In the genomic region with DNA sequence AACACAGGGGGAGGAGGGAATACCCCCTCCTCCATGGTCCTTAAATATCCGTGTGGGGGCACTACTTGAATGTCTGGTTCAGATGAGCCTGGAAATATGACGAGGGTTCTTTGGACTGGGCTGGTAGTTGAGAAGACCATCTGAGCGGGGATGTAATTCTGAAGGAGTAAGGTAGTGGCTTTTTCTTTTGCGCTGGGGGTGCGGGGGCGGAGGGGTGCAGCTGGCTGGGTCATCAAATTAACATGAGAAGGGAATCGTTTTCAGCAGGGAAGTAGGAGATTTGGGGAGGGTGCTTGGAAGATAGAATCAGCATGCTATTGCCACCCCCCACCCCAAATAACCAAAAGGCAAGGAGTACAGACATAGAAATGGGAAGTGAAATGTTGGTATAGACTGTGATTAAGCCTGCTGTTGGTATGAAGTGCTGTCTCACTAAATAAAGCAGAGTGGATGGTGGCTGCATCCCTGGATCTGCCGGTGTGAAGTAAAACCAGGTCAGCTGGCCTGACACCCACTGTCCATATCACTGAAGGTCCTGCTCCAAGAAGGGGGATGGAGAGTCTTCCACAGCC, we compare ENCODE assay signal across 1 cellular context.
TF ChIP-seq lines count a peak whose summit lies in the region.

No MANE protein-coding gene starts in this region.

TF ChIP-seq in WTC11, 78 proteins besides CTCF, POLR2A, EP300 and RAD21 (continued from another document):
- TF ChIP-seq, protein P1, sequence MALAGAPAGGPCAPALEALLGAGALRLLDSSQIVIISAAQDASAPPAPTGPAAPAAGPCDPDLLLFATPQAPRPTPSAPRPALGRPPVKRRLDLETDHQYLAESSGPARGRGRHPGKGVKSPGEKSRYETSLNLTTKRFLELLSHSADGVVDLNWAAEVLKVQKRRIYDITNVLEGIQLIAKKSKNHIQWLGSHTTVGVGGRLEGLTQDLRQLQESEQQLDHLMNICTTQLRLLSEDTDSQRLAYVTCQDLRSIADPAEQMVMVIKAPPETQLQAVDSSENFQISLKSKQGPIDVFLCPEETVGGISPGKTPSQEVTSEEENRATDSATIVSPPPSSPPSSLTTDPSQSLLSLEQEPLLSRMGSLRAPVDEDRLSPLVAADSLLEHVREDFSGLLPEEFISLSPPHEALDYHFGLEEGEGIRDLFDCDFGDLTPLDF (CRISPR knock-in tag; IDR thresholded peaks at IDR 0.05) = no peak
- TF ChIP-seq FOXJ3 (CRISPR knock-in tag; IDR thresholded peaks at IDR 0.05; ENCODE audit: borderline replicate concordance) = no peak
